ENCODE assay signal across 8 cellular contexts in the genomic region with DNA sequence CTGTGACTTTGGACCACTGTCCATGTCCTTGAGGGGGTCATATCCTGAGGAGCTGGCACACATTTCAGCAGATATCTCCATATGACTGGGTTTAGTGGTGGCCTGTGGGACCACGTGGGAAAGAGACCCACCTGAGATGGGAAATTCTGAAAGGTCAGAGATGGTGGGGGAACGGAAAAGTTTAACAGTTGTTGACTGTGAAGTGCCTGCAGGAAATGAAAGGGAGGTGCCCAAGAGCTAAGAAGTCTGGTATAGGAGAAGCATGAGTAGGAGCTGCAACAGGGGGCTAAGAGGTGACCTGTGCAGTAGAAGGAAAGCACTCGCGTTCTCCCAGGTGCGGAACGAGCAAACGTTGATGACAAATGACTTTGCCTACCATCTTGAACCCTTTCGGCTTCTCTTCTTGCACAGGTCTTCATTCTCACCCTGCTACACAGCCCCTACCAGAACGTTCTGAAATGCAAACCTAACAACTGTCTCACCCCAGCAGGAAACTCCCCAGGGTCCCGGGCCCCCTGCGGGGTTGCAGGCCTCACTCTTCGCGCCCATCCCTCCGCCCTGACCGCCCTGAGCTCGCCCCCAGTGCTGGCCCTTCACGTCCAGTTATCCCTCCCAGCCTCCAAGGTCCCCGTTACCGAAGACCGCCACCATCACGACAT. TPM values are rescaled to one million over a fixed set of nuclear protein-coding genes. Genes with fewer than 3 reads are reported as not detected.
DNase-seq lines count a peak whose midpoint lies in the region; ATAC-seq and TF ChIP-seq lines count a peak whose summit lies in the region.

No MANE protein-coding gene starts in this region.

- DNase-seq in activated effector memory CD4-positive, alpha-beta T cell treated with Interleukin-2 at 50 U/mL for 16 hours, result peak; percentile 6
- no peak for DNase-seq in activated effector memory CD4-positive, alpha-beta T cell treated with anti-CD3 and anti-CD28 coated beads, Interleukin-2, amount 50 U/mL, for 16 hours
- DNase-seq in astrocyte of the spinal cord (ENCODE audit: low read depth, low spot score), result no peak
- no peak for DNase-seq in mesenchymal stem cell
- no peak for DNase-seq in transverse colon
- no peak for DNase-seq in SIG-M5 (lab: John Stamatoyannopoulos, UW)
- DNase-seq in germinal center (ENCODE audit: low spot score), result no peak

- H3K18ac ChIP-seq in mesenchymal stem cell (ENCODE audit: low read depth in 1 of 2, low read length in 2 of 2), result peak overlapping the region; percentile 57 to 77

- H3K4me3 ChIP-seq in astrocyte of the spinal cord (ENCODE audit: low read depth, low read length) (peak overlapping the region; percentile 47), mesenchymal stem cell (ENCODE audit: insufficient read depth in 1 of 2, low read depth in 1 of 2, low read length in 2 of 2) (peak overlapping the region; percentile 56 to 78), transverse colon (peak overlapping the region; percentile 34 to 61 (median 52))

- 23% methylated on average over 21 of the region's 21 CpGs for WGBS in mesenchymal stem cell
- WGBS in transverse colon (ENCODE audit: low coverage in 1 of 2), 2 donors, result 37 to 57% methylated on average over 7 to 21 of the region's 21 CpGs

- H2AK5ac ChIP-seq in mesenchymal stem cell (ENCODE audit: low read length, severe bottlenecking), result no peak overlapping the region

- no peak overlapping the region for H2BK12ac ChIP-seq in mesenchymal stem cell (ENCODE audit: low read length in 2 of 2)

- H3K9me3 ChIP-seq in mesenchymal stem cell (ENCODE audit: control insufficient read depth, low read length) (no peaks in the 10 kb centered on the region), transverse colon (no peaks in the 10 kb centered on the region)

- H3K4ac ChIP-seq in mesenchymal stem cell (ENCODE audit: low read depth in 1 of 2, low read length in 2 of 2), result peak overlapping the region in 1 of 2 experiments; percentile 27

- no peak overlapping the region for H3K14ac ChIP-seq in mesenchymal stem cell (ENCODE audit: low read length in 2 of 2)

- no peak overlapping the region for H2BK5ac ChIP-seq in mesenchymal stem cell (ENCODE audit: low read depth, low read length, poor library complexity, severe bottlenecking)

- no peak for TF ChIP-seq POLR2A in transverse colon (IDR thresholded peaks at IDR 0.05)

- H3K27ac ChIP-seq in mesenchymal stem cell (ENCODE audit: low read length, poor library complexity, severe bottlenecking) (no peak overlapping the region), transverse colon (peak overlapping the region; percentile 68 to 80 (median 76))

- no peak overlapping the region for H2BK15ac ChIP-seq in mesenchymal stem cell (ENCODE audit: low read depth, poor library complexity, severe bottlenecking)

- H4K8ac ChIP-seq in mesenchymal stem cell (ENCODE audit: low read length), result peak overlapping the region; percentile 88

- peak overlapping the region; percentile 81 for H2AFZ ChIP-seq in mesenchymal stem cell (ENCODE audit: low read depth, low read length)

- H3K9ac ChIP-seq in mesenchymal stem cell (ENCODE audit: low read length), result peak overlapping the region; percentile 87

- no peak for TF ChIP-seq CTCF in astrocyte of the spinal cord (IDR thresholded peaks at IDR 0.05; ENCODE audit: low read depth, low read length)
- TF ChIP-seq CTCF in transverse colon (IDR thresholded peaks at IDR 0.05), result no peak

- H3K27me3 ChIP-seq in mesenchymal stem cell (ENCODE audit: control insufficient read depth in 1 of 2, insufficient read depth in 1 of 2, low read length in 2 of 2), result peaks cover 0 to 10% of the 10 kb centered on the region in 2 experiments
- H3K27me3 ChIP-seq in transverse colon, result no peaks in the 10 kb centered on the region

- H3K23ac ChIP-seq in mesenchymal stem cell (ENCODE audit: low read length in 2 of 2), result no peak overlapping the region

- TF ChIP-seq EP300 in transverse colon (IDR thresholded peaks at IDR 0.05; ENCODE audit: low read depth), result no peak

- H3K4me1 ChIP-seq in mesenchymal stem cell (ENCODE audit: control insufficient read depth, insufficient read depth, low read depth, low read length) (peaks cover 11% of the 10 kb centered on the region), transverse colon (peaks cover 0 to 11% (median 6%) of the 10 kb centered on the region in 4 donors)

- H4K91ac ChIP-seq in mesenchymal stem cell (ENCODE audit: low read length), result peak overlapping the region; percentile 23

- no peak for ATAC-seq in HG02571 (IDR thresholded peaks at IDR 0.05; ENCODE audit: unreplicated experiment)

- no peak overlapping the region for H2BK120ac ChIP-seq in mesenchymal stem cell (ENCODE audit: low read depth, low read length)

- H3K36me3 ChIP-seq in mesenchymal stem cell (ENCODE audit: control insufficient read depth in 1 of 2, insufficient read depth in 2 of 2, low read depth in 1 of 2, low read length in 2 of 2), result no peaks in the 10 kb centered on the region
- H3K36me3 ChIP-seq in transverse colon, result no peaks in the 10 kb centered on the region

- intact Hi-C loops in transverse colon (cut with DNase I; ENCODE audit: low total_unique reads), result no loop called here

- H3K79me1 ChIP-seq in mesenchymal stem cell (replicated peaks; ENCODE audit: low read length, poor library complexity, severe bottlenecking), result no peaks in the 10 kb centered on the region

- H3K4me2 ChIP-seq in mesenchymal stem cell (ENCODE audit: low read length, poor library complexity, severe bottlenecking), result peak overlapping the region; percentile 64

- in situ Hi-C loops in astrocyte of the spinal cord (cut with HindIII; ENCODE audit: low sequenced_read_pairs), result no loop called here
- in situ Hi-C loops in transverse colon (cut with MboI; ENCODE audit: low pct_ligation_motif_present in 1 of 4, low pct_unique_long_range_greater_than_20kb in 1 of 4, low sequenced_read_pairs in 3 of 4), result no loop called here

RNA-seq across cellular contexts. Expression of a gene that starts 9.8 kb away (rescaled TPM):
- polyA plus RNA-seq in mesenchymal stem cell (2013, experiment 1 of 2), result not detected
- not detected for polyA plus RNA-seq in mesenchymal stem cell (2013, experiment 2 of 2)
- not detected for total RNA-seq in transverse colon

RNA-seq across cellular contexts. Expression of a gene that starts 47.3 kb away (rescaled TPM):
- 115 TPM for polyA plus RNA-seq in mesenchymal stem cell (2013, experiment 1 of 2)
- polyA plus RNA-seq in mesenchymal stem cell (2013, experiment 2 of 2), result 117 TPM
- 100 to 1,000 TPM; 127 to 171 (median 155) TPM for total RNA-seq in transverse colon
